In the genomic region with DNA sequence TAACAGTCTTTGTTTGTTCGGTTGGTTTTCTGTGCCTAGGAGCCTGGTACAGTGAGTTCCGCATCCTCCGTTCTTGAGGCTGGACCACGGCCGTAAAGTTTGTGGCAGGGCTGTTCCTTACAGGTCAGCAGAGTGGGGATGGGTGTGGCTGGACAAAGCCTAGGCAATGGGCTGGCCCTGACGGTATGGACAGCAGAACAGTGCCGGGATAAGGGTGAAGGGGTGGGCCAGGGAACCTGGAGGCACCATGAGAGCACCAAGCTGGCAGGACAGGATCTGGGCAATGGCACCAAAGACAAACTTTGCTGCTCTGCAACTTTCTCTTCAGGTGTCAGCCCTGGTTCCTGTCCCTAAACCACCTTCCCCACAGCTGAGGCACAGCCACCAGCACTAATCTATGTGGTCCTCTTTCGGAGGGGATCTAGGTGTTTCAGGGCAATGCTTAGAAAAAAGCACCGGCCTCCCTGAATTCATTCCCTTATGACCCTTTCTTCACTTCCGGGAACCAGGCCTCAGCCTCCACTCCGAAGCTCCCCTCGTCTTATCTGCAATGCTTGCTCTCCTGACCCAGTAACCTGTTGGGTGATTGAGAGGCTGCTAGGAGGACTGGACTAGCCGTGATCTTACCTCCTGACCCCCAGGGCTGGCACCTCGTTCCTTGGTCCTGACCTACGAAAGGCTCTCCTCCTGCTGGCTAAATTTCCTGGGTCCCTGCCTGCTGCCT, we compare ENCODE assay signal across 15 cellular contexts. TPM values are rescaled to one million over a fixed set of nuclear protein-coding genes. Genes with fewer than 3 reads are reported as not detected.
DNase-seq lines count a peak whose midpoint lies in the region; ATAC-seq and TF ChIP-seq lines count a peak whose summit lies in the region.
"Had no signal": no experiment of that assay in that cellular context is flagged by ENCODE, and none has a peak within 500 bp of the region (broad histone marks: within the 10 kb centered on the region; RNA-seq: fewer than 3 reads in every experiment).

No MANE protein-coding gene starts in this region.

- H3K27ac Mint-ChIP-seq in CD4-positive, alpha-beta memory T cell = peak overlapping the region in 5 of 7 donors; percentile 6 to 82 (median 32)
- H3K27ac Mint-ChIP-seq in endodermal cell = no peak overlapping the region

- peak overlapping the region; percentile 13 for H3K4me2 ChIP-seq in parathyroid adenoma (ENCODE audit: low read length)
- H3K4me2 ChIP-seq: BLaER1 treated with 17β-estradiol and CSF1 and Interleukin-3, amounts not matched to agents 10 nM and 100 nM had no signal

- POLR2A ChIA-PET in CD4-positive, alpha-beta memory T cell (lab: Charles Lee; ENCODE audit: partially characterized antibody) = no interaction called here

- H3K27me3 Mint-ChIP-seq in CD4-positive, alpha-beta memory T cell = no peaks in the 10 kb centered on the region
- H3K27me3 Mint-ChIP-seq in endodermal cell (ENCODE audit: insufficient read depth) = no peaks in the 10 kb centered on the region

- CTCF ChIA-PET in CD4-positive, alpha-beta memory T cell (lab: Charles Lee; ENCODE audit: partially characterized antibody) = interaction anchor here (1.0 kb wide), 1 partner anchor 32 kb away, joined by 3 read pairs; no protein-coding TSS in a partner anchor

- 94 to 96% methylated on average over 15 of the region's 15 CpGs for WGBS in endodermal cell (ENCODE audit: insufficient coverage in 1 of 2, insufficient read length in 1 of 2), 2 experiments
- WGBS in tibial nerve, 2 donors = 88 to 89% methylated on average over 15 of the region's 15 CpGs

- peak; percentile 38 for DNase-seq in activated CD8-positive, alpha-beta memory T cell treated with anti-CD3 and anti-CD28 coated beads, Interleukin-2, amount 50 U/mL, for 48 hours
- DNase-seq in activated CD8-positive, alpha-beta memory T cell treated with anti-CD3 and anti-CD28 coated beads for 24 hours = no peak
- no peak for DNase-seq in CD4-positive, alpha-beta memory T cell
- DNase-seq in endodermal cell (peak; percentile 23), kidney glomerular epithelial cell (lab: John Stamatoyannopoulos, UW) (no peak), tibial nerve (ENCODE audit: low spot score in 2 of 2) (no peak)
- DNase-seq: EL, KG1, SHP77 treated with DMSO at 0.1 percent for 48 hours had no signal

- H2AFZ ChIP-seq in parathyroid adenoma = no peak overlapping the region

- peaks cover 0 to 15% (median 4%) of the 10 kb centered on the region in 4 donors for H3K4me1 Mint-ChIP-seq in CD4-positive, alpha-beta memory T cell
- no peaks in the 10 kb centered on the region for H3K4me1 Mint-ChIP-seq in endodermal cell

- TF ChIP-seq CTCF in endodermal cell (conservative IDR thresholded peaks at IDR 0.05) = no peak
- no peak for TF ChIP-seq CTCF in parathyroid adenoma (IDR thresholded peaks at IDR 0.05)
- no peak for TF ChIP-seq CTCF in tibial nerve (IDR thresholded peaks at IDR 0.05)

- ATAC-seq in GM21786 (IDR thresholded peaks at IDR 0.05; ENCODE audit: unreplicated experiment) = no peak

- no peak for TF ChIP-seq EP300 in tibial nerve (IDR thresholded peaks at IDR 0.05)

- peaks cover 23% of the 10 kb centered on the region for H3K36me3 ChIP-seq in CD4-positive, alpha-beta memory T cell (ENCODE audit: insufficient read depth, low read length)
- no peaks in the 10 kb centered on the region for H3K36me3 ChIP-seq in endodermal cell (ENCODE audit: control insufficient read depth, insufficient read depth, low read length)
- no peaks in the 10 kb centered on the region for H3K36me3 ChIP-seq in parathyroid adenoma (ENCODE audit: control insufficient read depth, insufficient read depth, low read length)
- no peaks in the 10 kb centered on the region for H3K36me3 ChIP-seq in tibial nerve
- H3K36me3 ChIP-seq: Peyer's patch had no signal

- H3K9ac ChIP-seq in endodermal cell (ENCODE audit: extremely low read depth, low read length, poor library complexity, severe bottlenecking) = no peak overlapping the region
- H3K9ac ChIP-seq in parathyroid adenoma = no peak overlapping the region
- H3K9ac ChIP-seq: BLaER1 treated with 17β-estradiol and CSF1 and Interleukin-3, amounts not matched to agents 10 nM and 100 nM had no signal

- no peak overlapping the region for H3K27ac ChIP-seq in CD4-positive, alpha-beta memory T cell (ENCODE audit: low read depth, low read length)
- H3K27ac ChIP-seq in endodermal cell (ENCODE audit: low read depth, low read length) (no peak overlapping the region), parathyroid adenoma (no peak overlapping the region), tibial nerve (no peak overlapping the region)
- H3K27ac ChIP-seq: BLaER1 treated with 17β-estradiol and CSF1 and Interleukin-3, amounts not matched to agents 10 nM and 100 nM; Peyer's patch had no signal

- no peak overlapping the region for H3K4me3 ChIP-seq in CD4-positive, alpha-beta memory T cell (ENCODE audit: low read length in 2 of 2)
- no peak overlapping the region for H3K4me3 ChIP-seq in endodermal cell (ENCODE audit: low read length)
- no peak overlapping the region for H3K4me3 ChIP-seq in parathyroid adenoma (ENCODE audit: low read depth, low read length)
- H3K4me3 ChIP-seq in tibial nerve = no peak overlapping the region
- H3K4me3 ChIP-seq: BLaER1 treated with 17β-estradiol and CSF1 and Interleukin-3, amounts not matched to agents 10 nM and 100 nM; Peyer's patch had no signal

- no peaks in the 10 kb centered on the region for H3K4me1 ChIP-seq in CD4-positive, alpha-beta memory T cell (ENCODE audit: insufficient read depth, low read length)
- no peaks in the 10 kb centered on the region for H3K4me1 ChIP-seq in endodermal cell (ENCODE audit: control insufficient read depth, insufficient read depth, low read length)
- H3K4me1 ChIP-seq in parathyroid adenoma = peaks cover 4% of the 10 kb centered on the region
- no peaks in the 10 kb centered on the region for H3K4me1 ChIP-seq in tibial nerve
- H3K4me1 ChIP-seq: Peyer's patch had no signal

- no peaks in the 10 kb centered on the region for H3K9me3 ChIP-seq in CD4-positive, alpha-beta memory T cell (ENCODE audit: control insufficient read depth in 1 of 2, low read length in 2 of 2)
- H3K9me3 ChIP-seq in endodermal cell (ENCODE audit: control insufficient read depth, low read length) (peaks cover 15% of the 10 kb centered on the region), parathyroid adenoma (ENCODE audit: control insufficient read depth, low read length) (no peaks in the 10 kb centered on the region), tibial nerve (peaks cover 0 to 9% (median 0%) of the 10 kb centered on the region in 4 donors)
- H3K9me3 ChIP-seq: Peyer's patch had no signal

- peaks cover 75 to 87% of the 10 kb centered on the region in 2 donors for H3K36me3 Mint-ChIP-seq in CD4-positive, alpha-beta memory T cell
- H3K36me3 Mint-ChIP-seq in endodermal cell (ENCODE audit: low read depth) = no peaks in the 10 kb centered on the region

- no peaks in the 10 kb centered on the region for H3K27me3 ChIP-seq in CD4-positive, alpha-beta memory T cell (ENCODE audit: insufficient read depth, low read length)
- H3K27me3 ChIP-seq in endodermal cell (ENCODE audit: control insufficient read depth, insufficient read depth, low read length, poor library complexity, severe bottlenecking) (no peaks in the 10 kb centered on the region), parathyroid adenoma (ENCODE audit: control insufficient read depth, insufficient read depth, low read length) (no peaks in the 10 kb centered on the region), tibial nerve (no peaks in the 10 kb centered on the region)
- H3K27me3 ChIP-seq: BLaER1 treated with 17β-estradiol and CSF1 and Interleukin-3, amounts not matched to agents 10 nM and 100 nM; Peyer's patch had no signal

- intact Hi-C loops in CD4-positive, alpha-beta memory T cell (cut with micrococcal nuclease) = no loop called here

- H3K9me3 Mint-ChIP-seq in CD4-positive, alpha-beta memory T cell = peaks cover 0 to 10% (median 5%) of the 10 kb centered on the region in 8 donors
- peaks cover 4% of the 10 kb centered on the region for H3K9me3 Mint-ChIP-seq in endodermal cell

- no peaks in the 10 kb centered on the region for H3K79me2 ChIP-seq in parathyroid adenoma

- H3K4me3 Mint-ChIP-seq in CD4-positive, alpha-beta memory T cell = no peak overlapping the region
- H3K4me3 Mint-ChIP-seq in endodermal cell = no peak overlapping the region

- no peak for TF ChIP-seq POLR2A in tibial nerve (IDR thresholded peaks at IDR 0.05)

RNA-seq across cellular contexts. Expression of a gene that starts 54.4 kb away (rescaled TPM):
- 10 to 100 TPM; 55.9 to 56.1 TPM for total RNA-seq in CD4-positive, alpha-beta memory T cell
- polyA plus RNA-seq in CD4-positive, alpha-beta memory T cell = 10 to 100 TPM in 1 of 2 donors, 1 to 10 TPM in 1; 8.4 to 23.1 TPM
- total RNA-seq in endodermal cell (under 1 TPM; 0.33 to 0.40 TPM), tibial nerve (1 to 10 TPM; 2.1 to 4.5 (median 3.0) TPM)
- 0.36 TPM for polyA plus RNA-seq in endodermal cell (2013, experiment 1 of 2)
- polyA plus RNA-seq in endodermal cell (2013, experiment 2 of 2) = 0.58 TPM
- total RNA-seq: A172, H1 had no signal

Comparison
In these comparisons a context has a peak if more than half of its experiments do, and no peak if none do; other contexts are left out.
1. DNase-seq: peak in activated CD8-positive, alpha-beta memory T cell treated with anti-CD3 and anti-CD28 coated beads, Interleukin-2, amount 50 U/mL, for 48 hours (single experiment) and endodermal cell (single experiment); none in activated CD8-positive, alpha-beta memory T cell treated with anti-CD3 and anti-CD28 coated beads for 24 hours (single experiment), CD4-positive, alpha-beta memory T cell (0 of 5), kidney glomerular epithelial cell (single experiment) and tibial nerve (0 of 2).
2. RNA of a gene that starts 54.4 kb away (total RNA-seq): 55.9 to 56.1 TPM in CD4-positive, alpha-beta memory T cell; 2.1 to 4.5 TPM in tibial nerve and 0.33 to 0.40 TPM in endodermal cell; every median in the first group is over 10 times any median in the second.